ENCODE assay signal across 9 cellular contexts in genomic region chr1:170162385-170163226, GRCh38. TPM values are rescaled to one million over a fixed set of nuclear protein-coding genes. Genes with fewer than 3 reads are reported as not detected.
DNase-seq lines count a peak whose midpoint lies in the region; ATAC-seq and TF ChIP-seq lines count a peak whose summit lies in the region.
"Had no signal": no experiment of that assay in that cellular context is flagged by ENCODE, and none has a peak within 500 bp of the region (broad histone marks: within the 10 kb centered on the region; RNA-seq: fewer than 3 reads in every experiment).

No MANE protein-coding gene starts in this region.

- no peaks in the 10 kb centered on the region for H3K9me1 ChIP-seq in IMR-90 (ENCODE audit: insufficient read depth, low read length)

- DNase-seq in IMR-90 (peak; percentile 96), coronary artery (ENCODE audit: low spot score) (peak; percentile 74), kidney glomerular epithelial cell (lab: John Stamatoyannopoulos, UW) (peak; percentile 78), vagina (ENCODE audit: extremely low spot score in 2 of 2) (no peak), NCI-H1436 treated with DMSO at 0.1 percent for 48 hours (lab: John Stamatoyannopoulos, UW) (no peak), NCI-H1436 (lab: John Stamatoyannopoulos, UW) (no peak), GM10248 (ENCODE audit: extremely low spot score) (no peak)
- DNase-seq: upper lobe of left lung had no signal

- TF ChIP-seq POLR2A in IMR-90 (IDR thresholded peaks at IDR 0.05; ENCODE audit: low read depth, low read length) (no peak), vagina (IDR thresholded peaks at IDR 0.05) (no peak)

- TF ChIP-seq CTCF in IMR-90 (conservative IDR thresholded peaks at IDR 0.05; ENCODE audit: low read depth, low read length): no peak
- TF ChIP-seq CTCF in coronary artery (IDR thresholded peaks at IDR 0.05): no peak
- no peak for TF ChIP-seq CTCF in vagina (IDR thresholded peaks at IDR 0.05)
- no peak for TF ChIP-seq CTCF in GM10248 (IDR thresholded peaks at IDR 0.05; ENCODE audit: control extremely low read depth, extremely low read depth, low read depth, missing control alignments)

- H3K9ac ChIP-seq in IMR-90 (ENCODE audit: low read depth, low read length): no peak overlapping the region

- H3K79me1 ChIP-seq in IMR-90 (ENCODE audit: low read depth in 1 of 2, low read length in 2 of 2): no peaks in the 10 kb centered on the region

- no peak overlapping the region for H2AK5ac ChIP-seq in IMR-90 (ENCODE audit: low read depth, low read length)

- intact Hi-C loops in IMR-90 (cut with micrococcal nuclease) (loop anchor here (5.0 kb wide), 1 partner anchor 65 kb away; no protein-coding TSS in a partner anchor), vagina (cut with DNase I) (no loop called here)

- H2BK5ac ChIP-seq in IMR-90 (ENCODE audit: low read depth, low read length, poor library complexity, severe bottlenecking): no peak overlapping the region

- no peak overlapping the region for H3K18ac ChIP-seq in IMR-90 (ENCODE audit: low read depth, low read length)

- H3K4ac ChIP-seq in IMR-90 (ENCODE audit: low read depth, low read length): no peak overlapping the region

- dilution Hi-C loops in IMR-90 (cut with HindIII; ENCODE audit: low sequenced_read_pairs, unreplicated experiment): no loop called here

- H3K4me3 ChIP-seq in IMR-90 (ENCODE audit: insufficient read depth, low read depth, low read length) (no peak overlapping the region), coronary artery (peak overlapping the region; percentile 47), vagina (no peak overlapping the region)
- H3K4me3 ChIP-seq: upper lobe of left lung had no signal

- no peak overlapping the region for H2BK120ac ChIP-seq in IMR-90 (ENCODE audit: low read depth, low read length)

- no peak overlapping the region for H2AFZ ChIP-seq in IMR-90 (replicated peaks; ENCODE audit: low read length, poor library complexity)

- H3K4me1 ChIP-seq in IMR-90 (ENCODE audit: control insufficient read depth, insufficient read depth, low read length) (0 out of 2 replicates have a peak, but pooled peaks cover 2% of the 10 kb centered on the region), vagina (no peaks in the 10 kb centered on the region)
- H3K4me1 ChIP-seq: upper lobe of left lung had no signal

- no peak overlapping the region for H3K23ac ChIP-seq in IMR-90 (ENCODE audit: low read depth, low read length)

- H3K36me3 ChIP-seq in IMR-90 (ENCODE audit: control insufficient read depth, insufficient read depth, low read length) (no peaks in the 10 kb centered on the region), vagina (no peaks in the 10 kb centered on the region)
- H3K36me3 ChIP-seq: upper lobe of left lung had no signal

- peak overlapping the region; percentile 39; the same call in 1 of the 2 replicates for H3K4me2 ChIP-seq in IMR-90 (ENCODE audit: low read depth, low read length)

- H4K91ac ChIP-seq in IMR-90 (ENCODE audit: insufficient read depth, low read depth, low read length): no peak overlapping the region

- H3K9me3 ChIP-seq in IMR-90 (ENCODE audit: control insufficient read depth, insufficient read depth, low read length) (no peaks in the 10 kb centered on the region), vagina (no peaks in the 10 kb centered on the region)
- H3K9me3 ChIP-seq: upper lobe of left lung had no signal

- no peak overlapping the region for H4K8ac ChIP-seq in IMR-90 (ENCODE audit: low read depth in 2 of 2, low read length in 2 of 2)

- 11% methylated on average over 3 of the region's 8 CpGs; no CpG with 5 or more reads in 1 of the 2 experiments for WGBS in IMR-90 (ENCODE audit: extremely low coverage in 2 of 2, insufficient read length in 1 of 2), 2 experiments

- H3K27ac ChIP-seq in IMR-90 (ENCODE audit: insufficient read depth, low read length) (no peak overlapping the region), coronary artery (peak overlapping the region; percentile 17 to 50), vagina (peak overlapping the region; percentile 12)
- H3K27ac ChIP-seq: upper lobe of left lung had no signal

- H4K20me1 ChIP-seq in IMR-90 (ENCODE audit: insufficient read depth, low read length): no peaks in the 10 kb centered on the region

- POLR2A ChIA-PET in IMR-90 (lab: Charles Lee; ENCODE audit: unreplicated experiment): no interaction called here
- POLR2A ChIA-PET in GM10248 (lab: Yijun Ruan, JAX): no interaction called here

- H3K27me3 ChIP-seq in IMR-90 (ENCODE audit: control insufficient read depth, insufficient read depth, low read length) (no peaks in the 10 kb centered on the region), vagina (no peaks in the 10 kb centered on the region)
- H3K27me3 ChIP-seq: upper lobe of left lung had no signal

- no peak overlapping the region for H4K5ac ChIP-seq in IMR-90 (ENCODE audit: low read depth, low read length)

- no peak overlapping the region for H2BK15ac ChIP-seq in IMR-90 (ENCODE audit: low read depth, low read length)

- peak; percentile 100 for ATAC-seq in IMR-90 (ENCODE audit: low read depth)

- no peak overlapping the region for H3K56ac ChIP-seq in IMR-90 (ENCODE audit: extremely low read depth, insufficient read depth, low read length)

- CTCF ChIA-PET in IMR-90 (lab: Yijun Ruan, JAX): interaction anchor here (0.7 to 1.3 kb wide), 2 partner anchors 135 to 767 kb away, joined by 3 read pairs; no protein-coding TSS in a partner anchor
- CTCF ChIA-PET in GM10248 (lab: Yijun Ruan, JAX): no interaction called here

- no peak; the same call in 1 of the 2 replicates for TF ChIP-seq RAD21 in IMR-90 (IDR thresholded peaks at IDR 0.05; ENCODE audit: low read length)

- H2AK9ac ChIP-seq in IMR-90 (replicated peaks; ENCODE audit: low read depth, low read length, poor library complexity): no peak overlapping the region

- no peak overlapping the region for H2BK20ac ChIP-seq in IMR-90 (ENCODE audit: low read depth, low read length)

- no peak overlapping the region for H3K14ac ChIP-seq in IMR-90 (replicated peaks; ENCODE audit: low read depth, low read length)

- in situ Hi-C loops in IMR-90 (cut with MboI; ENCODE audit: low sequenced_read_pairs): no loop called here

- no TSS peak for BruUV-seq in IMR-90 (replicated peaks; lab: Mats Ljungman, UMichigan)

TF ChIP-seq in IMR-90, 13 proteins besides CTCF, POLR2A, EP300 and RAD21:
- TF ChIP-seq, protein P1, sequence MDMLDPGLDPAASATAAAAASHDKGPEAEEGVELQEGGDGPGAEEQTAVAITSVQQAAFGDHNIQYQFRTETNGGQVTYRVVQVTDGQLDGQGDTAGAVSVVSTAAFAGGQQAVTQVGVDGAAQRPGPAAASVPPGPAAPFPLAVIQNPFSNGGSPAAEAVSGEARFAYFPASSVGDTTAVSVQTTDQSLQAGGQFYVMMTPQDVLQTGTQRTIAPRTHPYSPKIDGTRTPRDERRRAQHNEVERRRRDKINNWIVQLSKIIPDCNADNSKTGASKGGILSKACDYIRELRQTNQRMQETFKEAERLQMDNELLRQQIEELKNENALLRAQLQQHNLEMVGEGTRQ (IDR thresholded peaks at IDR 0.05; ENCODE audit: low read depth, low read length): no peak
- TF ChIP-seq RCOR1 (IDR thresholded peaks at IDR 0.05; ENCODE audit: insufficient replicate concordance, low read length) (no peak), BHLHE40 (IDR thresholded peaks at IDR 0.05; ENCODE audit: low read depth, low read length) (peak; percentile 36; the same call in 1 of the 2 replicates), CHD1 (IDR thresholded peaks at IDR 0.05; ENCODE audit: low read depth, low read length) (no peak), MAFK (IDR thresholded peaks at IDR 0.05; ENCODE audit: low read depth, low read length) (peak; percentile 17; the same call in 1 of the 2 replicates), CEBPB (IDR thresholded peaks at IDR 0.05; ENCODE audit: low read depth, low read length) (peak; percentile 25; the same call in 1 of the 2 replicates)

RNA-seq across cellular contexts. Expression of gene NTMT2, which starts 16.8 kb away (rescaled TPM):
- not detected in 2 replicates for total RNA-seq in IMR-90 (2012; rRNA removed)
- not detected in 2 replicates for polyA plus RNA-seq in IMR-90 (2012; rRNA removed)
- not detected in 2 replicates for polyA plus RNA-seq in IMR-90 (2012; cell fraction: cytosol; rRNA removed)
- polyA plus RNA-seq in IMR-90 (2012; cell fraction: nucleus; rRNA removed; ENCODE audit: low replicate concordance): not detected in 2 replicates
- not detected for total RNA-seq in vagina
- total RNA-seq: bronchial epithelial cell, upper lobe of left lung had no signal

Comparison
In these comparisons a context has a peak if more than half of its experiments do, and no peak if none do; other contexts are left out.
1. DNase-seq: peak in IMR-90 (single experiment), coronary artery (single experiment) and kidney glomerular epithelial cell (single experiment); none in vagina (0 of 2), NCI-H1436 treated with DMSO at 0.1 percent for 48 hours (single experiment), NCI-H1436 (single experiment) and GM10248 (single experiment).